26 cellular contexts compared by ENCODE assay signal in the genomic region with DNA sequence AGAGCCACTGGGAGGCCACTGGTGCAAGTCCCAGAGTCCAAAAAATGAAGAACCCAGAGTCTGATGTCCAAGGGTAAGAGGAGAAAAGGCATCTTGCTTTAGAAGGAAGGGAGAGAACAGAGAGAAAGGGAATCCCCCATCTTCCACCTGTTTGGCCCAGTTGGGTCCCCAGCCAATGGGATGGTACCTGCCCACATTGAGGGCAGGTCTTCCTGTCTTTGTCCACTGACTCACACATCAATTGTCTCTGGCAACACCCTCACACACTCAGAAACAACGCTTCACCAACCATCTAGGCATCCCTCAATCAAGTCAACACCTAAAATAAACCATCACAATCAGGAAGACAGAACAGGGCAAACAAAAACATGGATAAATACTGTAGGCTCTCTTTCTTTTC.
"Had no signal": no experiment of that assay in that cellular context is flagged by ENCODE, and none has a peak within 500 bp of the region (broad histone marks: within the 10 kb centered on the region; RNA-seq: fewer than 3 reads in every experiment).

No MANE protein-coding gene starts in this region.

- H3K36me3 Mint-ChIP-seq: natural killer cell treated with Interleukin-12 subunit alpha and Interleukin-12 subunit beta and Interleukin-15 and Interleukin-18, amount 100 ng/mL, for 72 hours had no signal

- H3K27ac Mint-ChIP-seq: immature natural killer cell; naive thymus-derived CD4-positive, alpha-beta T cell; natural killer cell treated with Interleukin-12 subunit alpha and Interleukin-12 subunit beta and Interleukin-15 and Interleukin-18, amount 100 ng/mL, for 72 hours; stimulated activated naive B cell treated with anti-CD40 and anti-IgM and Interleukin-4, amounts not matched to agents 10 μg/mL and 1 μg/mL and 100 μg/mL, for 72 hours; stimulated activated naive CD8-positive, alpha-beta T cell treated with anti-CD3 and anti-CD28 coated beads, Interleukin-15, Interleukin-2, amounts not matched to agents 100 ng/mL and 50 ng/mL, for 24 hours had no signal

- H3K27ac ChIP-seq: left ventricle myocardium inferior, pancreas, prostate gland, skin epidermis, suprapubic skin, thoracic aorta, tibial artery, upper lobe of right lung had no signal

- H3K4me3 ChIP-seq: left ventricle myocardium inferior, lung, mucosa of descending colon, pancreas, prostate gland, skin epidermis, suprapubic skin, thoracic aorta, tibial artery, upper lobe of right lung had no signal

- H3K4me1 ChIP-seq: pancreas, prostate gland had no signal

- H3K36me3 ChIP-seq: prostate gland, thoracic aorta had no signal

- ATAC-seq: mucosa of descending colon; naive thymus-derived CD4-positive, alpha-beta T cell; natural killer cell treated with Interleukin-12 subunit alpha and Interleukin-12 subunit beta and Interleukin-15 and Interleukin-18, amount 100 ng/mL, for 72 hours; pancreas; right cardiac atrium; sciatic nerve; stimulated activated naive B cell treated with anti-CD40 and anti-IgM and Interleukin-4, amounts not matched to agents 10 μg/mL and 1 μg/mL and 100 μg/mL, for 72 hours; upper lobe of right lung had no signal

- H3K9me3 ChIP-seq: pancreas, prostate gland, thoracic aorta, tibial artery, upper lobe of right lung had no signal

- H3K27me3 Mint-ChIP-seq: naive thymus-derived CD4-positive, alpha-beta T cell; natural killer cell treated with Interleukin-12 subunit alpha and Interleukin-12 subunit beta and Interleukin-15 and Interleukin-18, amount 100 ng/mL, for 72 hours; stimulated activated naive B cell treated with anti-CD40 and anti-IgM and Interleukin-4, amounts not matched to agents 10 μg/mL and 1 μg/mL and 100 μg/mL, for 72 hours; stimulated activated naive CD8-positive, alpha-beta T cell treated with anti-CD3 and anti-CD28 coated beads, Interleukin-15, Interleukin-2, amounts not matched to agents 100 ng/mL and 50 ng/mL, for 24 hours had no signal

- H3K4me3 Mint-ChIP-seq: immature natural killer cell; naive thymus-derived CD4-positive, alpha-beta T cell; natural killer cell treated with Interleukin-12 subunit alpha and Interleukin-12 subunit beta and Interleukin-15 and Interleukin-18, amount 100 ng/mL, for 72 hours; stimulated activated naive B cell treated with anti-CD40 and anti-IgM and Interleukin-4, amounts not matched to agents 10 μg/mL and 1 μg/mL and 100 μg/mL, for 72 hours; stimulated activated naive CD8-positive, alpha-beta T cell treated with anti-CD3 and anti-CD28 coated beads, Interleukin-15, Interleukin-2, amounts not matched to agents 100 ng/mL and 50 ng/mL, for 24 hours had no signal

- H3K9me3 Mint-ChIP-seq: natural killer cell treated with Interleukin-12 subunit alpha and Interleukin-12 subunit beta and Interleukin-15 and Interleukin-18, amount 100 ng/mL, for 72 hours; stimulated activated naive CD8-positive, alpha-beta T cell treated with anti-CD3 and anti-CD28 coated beads, Interleukin-15, Interleukin-2, amounts not matched to agents 100 ng/mL and 50 ng/mL, for 24 hours had no signal

- H3K27me3 ChIP-seq: pancreas, suprapubic skin, tibial artery, upper lobe of right lung had no signal

- DNase-seq: hypothalamus; immature natural killer cell; kidney; left ventricle myocardium inferior; midbrain; mucosa of descending colon; naive thymus-derived CD4-positive, alpha-beta T cell; pancreas; posterior cingulate gyrus; retina; right cardiac atrium; stimulated activated CD4-positive, alpha-beta T cell treated with anti-CD3 and anti-CD28 coated beads, Interleukin-12 subunit alpha, Interleukin-12 subunit beta, amount 100 ng/mL, for 4 hours; stimulated activated CD4-positive, alpha-beta T cell treated with anti-CD3 and anti-CD28 coated beads, Interleukin-15, amount 100 ng/mL, for 24 hours; stimulated activated CD4-positive, alpha-beta T cell treated with anti-CD3 and anti-CD28 coated beads, Interleukin-4, amount 100 ng/mL, for 1 hour; stimulated activated naive B cell treated with anti-CD40 and anti-IgM and Interleukin-4, amounts not matched to agents 10 μg/mL and 1 μg/mL and 100 μg/mL, for 72 hours; tibial artery; trophoblast cell; upper lobe of right lung had no signal
